ENCODE assay signal across 12 cellular contexts in genomic region chr1:182170941-182171461, GRCh38.
DNase-seq lines count a peak whose midpoint lies in the region; TF ChIP-seq lines count a peak whose summit lies in the region.
"Had no signal": no experiment of that assay in that cellular context is flagged by ENCODE, and none has a peak within 500 bp of the region (broad histone marks: within the 10 kb centered on the region; RNA-seq: fewer than 3 reads in every experiment).

No MANE protein-coding gene starts in this region.

- H3K4me1 ChIP-seq in hepatocyte (ENCODE audit: insufficient read depth): no peaks in the 10 kb centered on the region
- no peaks in the 10 kb centered on the region for H3K4me1 ChIP-seq in SK-N-SH (ENCODE audit: control insufficient read depth in 1 of 2, insufficient read depth in 2 of 2, low read depth in 1 of 2, low read length in 1 of 2)
- peaks cover 7 to 18% of the 10 kb centered on the region in 2 donors for H3K4me1 ChIP-seq in thyroid gland

- H3K79me2 ChIP-seq in hepatocyte (no peaks in the 10 kb centered on the region), SK-N-SH (ENCODE audit: insufficient read depth) (no peaks in the 10 kb centered on the region)

- H3K4me3 Mint-ChIP-seq in dendritic cell treated with granulocyte-macrophage colony-stimulating factor and Interleukin-4, amounts not matched to agents 40 ng/mL and 50 ng/mL, for 4 days: peak overlapping the region; percentile 25
- H3K4me3 Mint-ChIP-seq: H9 had no signal

- peak overlapping the region; percentile 94 for H3K27ac Mint-ChIP-seq in dendritic cell treated with granulocyte-macrophage colony-stimulating factor and Interleukin-4, amounts not matched to agents 40 ng/mL and 50 ng/mL, for 4 days
- H3K27ac Mint-ChIP-seq: H9, progenitor cell of endocrine pancreas had no signal

- peak overlapping the region; percentile 67 for H3K27ac ChIP-seq in HL-60 (replicated peaks)
- no peak overlapping the region for H3K27ac ChIP-seq in hepatocyte
- H3K27ac ChIP-seq in SK-N-SH (ENCODE audit: low read depth in 2 of 2, low read length in 1 of 2): no peak overlapping the region
- no peak overlapping the region for H3K27ac ChIP-seq in thyroid gland
- H3K27ac ChIP-seq: vagina had no signal

- H3K36me3 Mint-ChIP-seq in dendritic cell treated with granulocyte-macrophage colony-stimulating factor and Interleukin-4, amounts not matched to agents 40 ng/mL and 50 ng/mL, for 4 days (ENCODE audit: low read depth): no peaks in the 10 kb centered on the region

- 80% methylated on average over 7 of the region's 7 CpGs for WGBS in hepatocyte (ENCODE audit: low lambda C conversion rate, missing lambda C conversion rate)
- WGBS in SK-N-SH (ENCODE audit: low lambda C conversion rate): 22% methylated on average over 7 of the region's 7 CpGs
- 59 to 63% methylated on average over 7 of the region's 7 CpGs for WGBS in thyroid gland, 2 donors

- CTCF ChIA-PET in SK-N-SH (lab: Yijun Ruan, JAX): interaction anchor here (0.7 to 1.8 kb wide), 2 partner anchors 10 to 28 kb away, joined by 3 to 8 read pairs; no protein-coding TSS in a partner anchor

- no peaks in the 10 kb centered on the region for H3K36me3 ChIP-seq in hepatocyte (replicated peaks; ENCODE audit: insufficient read depth, low read depth)
- H3K36me3 ChIP-seq in SK-N-SH (replicated peaks in 1 of 2; ENCODE audit: control insufficient read depth in 1 of 2, insufficient read depth in 2 of 2, low read length in 1 of 2): no peaks in the 10 kb centered on the region
- H3K36me3 ChIP-seq in thyroid gland: no peaks in the 10 kb centered on the region
- H3K36me3 ChIP-seq: vagina had no signal

- peaks cover 44% of the 10 kb centered on the region for H3K4me1 Mint-ChIP-seq in dendritic cell treated with granulocyte-macrophage colony-stimulating factor and Interleukin-4, amounts not matched to agents 40 ng/mL and 50 ng/mL, for 4 days (ENCODE audit: low read depth)

- H3K9me3 Mint-ChIP-seq in dendritic cell treated with granulocyte-macrophage colony-stimulating factor and Interleukin-4, amounts not matched to agents 40 ng/mL and 50 ng/mL, for 4 days: no peaks in the 10 kb centered on the region
- H3K9me3 Mint-ChIP-seq: H9 had no signal

- H3K9me2 ChIP-seq in hepatocyte (replicated peaks; ENCODE audit: insufficient read depth) (no peaks in the 10 kb centered on the region), SK-N-SH (no peaks in the 10 kb centered on the region)

- H4K20me1 ChIP-seq in hepatocyte (ENCODE audit: insufficient read depth, poor library complexity, severe bottlenecking): no peaks in the 10 kb centered on the region
- no peaks in the 10 kb centered on the region for H4K20me1 ChIP-seq in SK-N-SH (ENCODE audit: insufficient read depth)

- TF ChIP-seq CTCF in GM10266 (IDR thresholded peaks at IDR 0.05; ENCODE audit: control insufficient read depth, insufficient read depth, low read depth, missing control alignments): no peak
- no peak for TF ChIP-seq CTCF in HL-60 (IDR thresholded peaks at IDR 0.05; ENCODE audit: insufficient read depth, low read length)
- TF ChIP-seq CTCF in hepatocyte (IDR thresholded peaks at IDR 0.05; ENCODE audit: poor library complexity): no peak
- TF ChIP-seq CTCF in SK-N-SH (IDR thresholded peaks at IDR 0.05): no peak
- TF ChIP-seq CTCF in thyroid gland (IDR thresholded peaks at IDR 0.05): no peak

- H2AFZ ChIP-seq in hepatocyte: no peak overlapping the region
- H2AFZ ChIP-seq in SK-N-SH (ENCODE audit: low read depth): no peak overlapping the region

- POLR2A ChIA-PET in SK-N-SH (lab: Yijun Ruan, JAX): no interaction called here

- peak; percentile 12 for DNase-seq in GM10266 (ENCODE audit: extremely low spot score)
- peak; percentile 43 to 57 for DNase-seq in HL-60 (ENCODE audit: low read depth in 1 of 2, low spot score in 1 of 2)
- DNase-seq in pons (ENCODE audit: low spot score): peak; percentile 42
- no peak for DNase-seq in hepatocyte (ENCODE audit: low spot score)
- no peak for DNase-seq in SK-N-SH
- DNase-seq in thyroid gland: no peak
- DNase-seq in G401 (ENCODE audit: low spot score): no peak
- DNase-seq: H9, NCI-H1048 had no signal

- no peaks in the 10 kb centered on the region for H3K27me3 Mint-ChIP-seq in dendritic cell treated with granulocyte-macrophage colony-stimulating factor and Interleukin-4, amounts not matched to agents 40 ng/mL and 50 ng/mL, for 4 days

- no peaks in the 10 kb centered on the region for H3F3A ChIP-seq in SK-N-SH (replicated peaks; ENCODE audit: insufficient read depth)

- in situ Hi-C loops in G401 (cut with HindIII; ENCODE audit: low sequenced_read_pairs): no loop called here

- no peak for TF ChIP-seq EP300 in SK-N-SH (IDR thresholded peaks at IDR 0.05; ENCODE audit: borderline replicate concordance in 1 of 2, low read depth in 1 of 2, low read length in 1 of 2)

- H3K4me3 ChIP-seq in HL-60 (replicated peaks; ENCODE audit: insufficient read depth, low read length) (no peak overlapping the region), hepatocyte (no peak overlapping the region), SK-N-SH (ENCODE audit: low read depth in 2 of 2, low read length in 1 of 2) (no peak overlapping the region), thyroid gland (replicated peaks in 1 of 3) (no peak overlapping the region)
- H3K4me3 ChIP-seq: vagina had no signal

- TF ChIP-seq RAD21 in SK-N-SH (IDR thresholded peaks at IDR 0.05; ENCODE audit: low read length): no peak

- H3K27me3 ChIP-seq in HL-60 (ENCODE audit: insufficient read depth, poor library complexity, severe bottlenecking) (no peaks in the 10 kb centered on the region), hepatocyte (no peaks in the 10 kb centered on the region), SK-N-SH (ENCODE audit: insufficient read depth) (no peaks in the 10 kb centered on the region), thyroid gland (no peaks in the 10 kb centered on the region)
- H3K27me3 ChIP-seq: vagina had no signal

- H3K9ac ChIP-seq in SK-N-SH: no peak overlapping the region

- no peak for TF ChIP-seq POLR2A in thyroid gland (IDR thresholded peaks at IDR 0.05)

- intact Hi-C loops in dendritic cell treated with granulocyte-macrophage colony-stimulating factor and Interleukin-4, amounts not matched to agents 40 ng/mL and 50 ng/mL, for 4 days (cut with micrococcal nuclease): loop anchor here (2.0 kb wide), 1 partner anchor 26 kb away; no protein-coding TSS in a partner anchor
- intact Hi-C loops in thyroid gland (cut with DNase I): no loop called here

- H3K9me3 ChIP-seq in hepatocyte (ENCODE audit: low read depth): no peaks in the 10 kb centered on the region
- H3K9me3 ChIP-seq in SK-N-SH: no peaks in the 10 kb centered on the region; the same call in 1 of the 2 replicates
- H3K9me3 ChIP-seq in thyroid gland: no peaks in the 10 kb centered on the region
- H3K9me3 ChIP-seq: vagina had no signal

- H3K4me2 ChIP-seq in hepatocyte: no peak overlapping the region
- no peak overlapping the region for H3K4me2 ChIP-seq in SK-N-SH

TF ChIP-seq in SK-N-SH, 30 proteins besides CTCF, POLR2A, EP300 and RAD21:
- TF ChIP-seq USF2 (IDR thresholded peaks at IDR 0.05; ENCODE audit: borderline replicate concordance, low read depth, low read length) (no peak), GABPA (IDR thresholded peaks at IDR 0.05; ENCODE audit: low read depth) (no peak), TCF12 (IDR thresholded peaks at IDR 0.05) (no peak), USF1 (IDR thresholded peaks at IDR 0.05; ENCODE audit: borderline replicate concordance, low read depth) (no peak), FOSL2 (IDR thresholded peaks at IDR 0.05; ENCODE audit: borderline replicate concordance, low read depth) (no peak)
TF ChIP-seq in SK-N-SH: peak in this region for 0.

Comparison
In these comparisons a context has a peak if more than half of its experiments do, and no peak if none do; other contexts are left out.
1. DNase-seq: peak in GM10266 (single experiment), HL-60 (2 of 2) and pons (single experiment); none in hepatocyte (single experiment), SK-N-SH (single experiment), thyroid gland (0 of 2) and G401 (single experiment).